In the genomic region with DNA sequence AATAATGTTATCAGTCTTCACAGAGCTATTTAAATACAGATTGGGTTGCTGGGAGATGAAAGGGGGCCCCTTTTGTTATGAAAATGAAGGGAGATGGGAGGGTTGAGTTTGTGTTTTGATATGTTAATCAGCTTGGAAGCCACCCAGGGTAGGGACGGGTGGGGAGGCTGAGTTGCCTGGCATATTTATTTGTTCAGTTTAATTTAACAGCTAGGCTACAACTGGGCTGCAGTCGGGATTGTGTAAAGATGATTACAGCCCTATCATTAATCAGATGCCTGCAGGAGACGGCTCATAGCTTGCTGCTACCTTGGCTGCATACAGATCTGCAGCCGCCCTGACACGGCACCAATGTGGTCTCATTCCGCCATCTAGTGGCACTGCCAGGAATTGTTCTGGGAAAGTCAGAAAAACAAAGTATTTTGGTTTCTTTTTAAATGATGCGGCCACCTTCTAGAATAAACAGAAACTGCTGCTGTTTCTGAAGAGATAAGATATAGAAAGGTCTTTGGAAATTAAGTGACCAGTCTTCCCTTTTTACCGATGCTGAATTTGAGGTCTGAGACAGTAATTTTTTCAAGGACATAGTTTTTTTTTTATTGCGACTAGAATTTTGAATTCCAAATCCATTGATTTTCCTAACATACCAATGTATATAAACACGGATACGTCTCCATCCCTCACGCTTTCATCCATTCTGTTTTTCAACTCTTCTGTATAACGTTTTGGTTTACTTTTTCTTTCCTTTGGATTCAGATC, we compare ENCODE assay signal across 8 cellular contexts.
A peak's percentile ranks its signal among the peaks of the same experiment; 100 is the strongest.
DNase-seq lines count a peak whose midpoint lies in the region; ATAC-seq, FAIRE-seq and TF ChIP-seq lines count a peak whose summit lies in the region.

No MANE protein-coding gene starts in this region.

- peak; percentile 55 for DNase-seq in EL
- DNase-seq in Karpas-422 = peak; percentile 86
- peak; percentile 52 for DNase-seq in T1000 (lab: John Stamatoyannopoulos, UW)
- peak; percentile 68 to 78 (median 70) for DNase-seq in body of pancreas
- peak; percentile 44 for DNase-seq in small intestine

- H3K36me3 ChIP-seq in Karpas-422 (ENCODE audit: insufficient read depth, low read length) (no peaks in the 10 kb centered on the region), body of pancreas (replicated peaks in 1 of 2; ENCODE audit: insufficient read depth in 1 of 2, low read depth in 2 of 2) (no peaks in the 10 kb centered on the region), iPS-18a (ENCODE audit: control insufficient read depth, low read depth, low read length) (no peaks in the 10 kb centered on the region), small intestine (ENCODE audit: control insufficient read depth in 2 of 2, insufficient read depth in 2 of 2, low read length in 2 of 2) (no peaks in the 10 kb centered on the region)

- H3K4me3 ChIP-seq in Karpas-422 (ENCODE audit: low read length) = no peak overlapping the region
- H3K4me3 ChIP-seq in body of pancreas = no peak overlapping the region
- peak overlapping the region; percentile 53 for H3K4me3 ChIP-seq in iPS-18a (ENCODE audit: low read length)
- H3K4me3 ChIP-seq in small intestine (ENCODE audit: low read depth in 1 of 2, low read length in 2 of 2) = no peak overlapping the region

- WGBS in body of pancreas, 2 donors = 1 to 2% methylated on average over 13 of the region's 13 CpGs
- WGBS in small intestine, 3 donors = 2% methylated on average over 13 of the region's 13 CpGs

- H4K20me1 ChIP-seq in Karpas-422 (ENCODE audit: insufficient read depth, low read depth, low read length) = no peaks in the 10 kb centered on the region

- H3K79me2 ChIP-seq in Karpas-422 (ENCODE audit: low read length) = no peaks in the 10 kb centered on the region

- peak; percentile 66 for ATAC-seq in body of pancreas
- ATAC-seq in HG03135 (IDR thresholded peaks at IDR 0.05; ENCODE audit: unreplicated experiment) = no peak
- no peak for ATAC-seq in GM18502 (IDR thresholded peaks at IDR 0.05; ENCODE audit: poor library complexity, unreplicated experiment)

- H3K9me3 ChIP-seq in Karpas-422 (ENCODE audit: low read length) (peaks cover 4% of the 10 kb centered on the region; the same call in 1 of the 2 replicates), body of pancreas (no peaks in the 10 kb centered on the region), iPS-18a (ENCODE audit: control insufficient read depth, low read depth, low read length) (no peaks in the 10 kb centered on the region), small intestine (ENCODE audit: control insufficient read depth, low read depth) (no peaks in the 10 kb centered on the region)

- TF ChIP-seq POLR2A in body of pancreas (IDR thresholded peaks at IDR 0.05) = no peak

- no peak overlapping the region for H2AFZ ChIP-seq in Karpas-422 (ENCODE audit: low read length)

- no peak for FAIRE-seq in small intestine (lab: Jason Lieb, UNC)

- H3K27ac ChIP-seq in Karpas-422 (ENCODE audit: low read length) = no peak overlapping the region
- no peak overlapping the region for H3K27ac ChIP-seq in body of pancreas
- H3K27ac ChIP-seq in iPS-18a (ENCODE audit: low read length) = no peak overlapping the region
- no peak overlapping the region for H3K27ac ChIP-seq in small intestine (ENCODE audit: low read depth in 1 of 2, low read length in 1 of 2)

- H3K27me3 ChIP-seq in Karpas-422 (ENCODE audit: low read length) (no peaks in the 10 kb centered on the region), body of pancreas (no peaks in the 10 kb centered on the region), iPS-18a (ENCODE audit: control insufficient read depth, insufficient read depth, low read length) (peaks cover 24% of the 10 kb centered on the region), small intestine (ENCODE audit: control insufficient read depth in 2 of 2, insufficient read depth in 2 of 2, low read length in 2 of 2) (no peaks in the 10 kb centered on the region)

- H3K4me1 ChIP-seq in Karpas-422 (ENCODE audit: low read length) (no peaks in the 10 kb centered on the region; the same call in 1 of the 2 replicates), body of pancreas (no peaks in the 10 kb centered on the region), iPS-18a (ENCODE audit: control insufficient read depth, low read depth, low read length) (peaks cover 17% of the 10 kb centered on the region), small intestine (ENCODE audit: control insufficient read depth in 2 of 2, insufficient read depth in 1 of 2, low read depth in 1 of 2, low read length in 1 of 2) (no peaks in the 10 kb centered on the region)

- H3K9me2 ChIP-seq in Karpas-422 (replicated peaks; ENCODE audit: insufficient read depth, low read length) = no peaks in the 10 kb centered on the region

- peak overlapping the region; percentile 19 for H3K4me2 ChIP-seq in Karpas-422 (ENCODE audit: low read depth, low read length, poor library complexity, severe bottlenecking)

- no peak overlapping the region for H3K9ac ChIP-seq in Karpas-422 (ENCODE audit: low read length)
- H3K9ac ChIP-seq in iPS-18a (ENCODE audit: low read length) = no peak overlapping the region

- intact Hi-C loops in body of pancreas (cut with DNase I) = no loop called here

- peak; percentile 79 to 93 (median 90) for TF ChIP-seq CTCF in body of pancreas (IDR thresholded peaks at IDR 0.05)
